In the genomic region with DNA sequence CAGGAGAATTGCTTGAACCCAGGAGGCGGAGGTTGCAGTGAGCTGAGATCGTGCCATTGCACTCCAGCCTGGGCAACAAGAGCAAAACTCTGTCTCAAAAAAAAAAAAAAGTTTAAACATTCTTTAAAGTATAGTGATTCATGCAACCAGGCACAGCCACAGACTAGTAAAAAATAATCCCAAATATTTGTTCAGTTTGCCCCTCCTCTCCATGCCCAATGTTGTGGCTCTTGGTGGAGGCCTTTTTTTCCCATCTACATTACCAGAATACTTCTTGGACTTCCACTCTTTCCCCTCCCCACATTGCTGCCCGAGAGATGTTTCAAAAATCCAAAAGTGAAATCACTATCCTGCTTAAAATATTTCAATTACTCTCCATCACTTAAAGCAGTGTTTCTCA, we compare ENCODE assay signal across 16 cellular contexts. TPM values are rescaled to one million over a fixed set of nuclear protein-coding genes. Genes with fewer than 3 reads are reported as not detected.
DNase-seq lines count a peak whose midpoint lies in the region; ATAC-seq lines count a peak whose summit lies in the region.
"Had no signal": no experiment of that assay in that cellular context is flagged by ENCODE, and none has a peak within 500 bp of the region (broad histone marks: within the 10 kb centered on the region; RNA-seq: fewer than 3 reads in every experiment).

No MANE protein-coding gene starts in this region.

- no peaks in the 10 kb centered on the region for H3K36me3 ChIP-seq in MG63

- H3K36me3 Mint-ChIP-seq in stimulated activated naive CD8-positive, alpha-beta T cell treated with anti-CD3 and anti-CD28 coated beads, Interleukin-15, Interleukin-2, amounts not matched to agents 100 ng/mL and 50 ng/mL, for 24 hours (ENCODE audit: low read depth), result no peaks in the 10 kb centered on the region
- H3K36me3 Mint-ChIP-seq in stimulated activated naive B cell treated with anti-CD40 and anti-IgM and Interleukin-4, amounts not matched to agents 10 μg/mL and 1 μg/mL and 100 μg/mL, for 72 hours, result peaks cover 7 to 8% of the 10 kb centered on the region in 2 donors
- H3K36me3 Mint-ChIP-seq in activated naive CD4-positive, alpha-beta T cell treated with anti-CD3 and anti-CD28 coated beads, Interleukin-2, amount 10 ng/mL, durations not matched to agents 7 days and 5 days, result peaks cover 30% of the 10 kb centered on the region

- no peak for ATAC-seq in stimulated activated naive CD8-positive, alpha-beta T cell treated with anti-CD3 and anti-CD28 coated beads, Interleukin-15, Interleukin-2, amounts not matched to agents 100 U/mL and 50 U/mL, for 24 hours
- no peak for ATAC-seq in stimulated activated naive B cell treated with anti-CD40 and anti-IgM and Interleukin-4, amounts not matched to agents 10 μg/mL and 1 μg/mL and 100 μg/mL, for 72 hours (replicated peaks)
- ATAC-seq in HG03442 (IDR thresholded peaks at IDR 0.05; ENCODE audit: unreplicated experiment), result no peak
- ATAC-seq: SK-N-SH treated with all-trans-retinoic acid at 6 μM for 48 hours had no signal

- H3K9me3 ChIP-seq in MG63, result no peaks in the 10 kb centered on the region

- DNase-seq in stimulated activated naive CD8-positive, alpha-beta T cell treated with anti-CD3 and anti-CD28 coated beads, Interleukin-15, Interleukin-2, amounts not matched to agents 100 U/mL and 50 U/mL, for 24 hours, result no peak
- DNase-seq in MG63 (peak; percentile 6), epithelial cell of prostate (ENCODE audit: low read depth, low spot score) (no peak), SIG-M5 treated with dmso at 0.1 percent for 504 hours (lab: John Stamatoyannopoulos, UW; ENCODE audit: unreplicated experiment) (no peak)
- no peak for DNase-seq in stimulated activated naive B cell treated with anti-CD40 and anti-IgM and Interleukin-4, amounts not matched to agents 10 μg/mL and 1 μg/mL and 100 μg/mL, for 72 hours
- DNase-seq in activated naive CD4-positive, alpha-beta T cell treated with anti-CD3 and anti-CD28 coated beads, Interleukin-2, amount 10 ng/mL, durations not matched to agents 7 days and 5 days, result no peak
- DNase-seq: 8988T; Calu3; CD4-positive, CD25-positive, alpha-beta regulatory T cell; DMS79; H9; NCI-H146; NCI-H446 had no signal

- H3K9me3 Mint-ChIP-seq in stimulated activated naive CD8-positive, alpha-beta T cell treated with anti-CD3 and anti-CD28 coated beads, Interleukin-15, Interleukin-2, amounts not matched to agents 100 ng/mL and 50 ng/mL, for 24 hours, result no peaks in the 10 kb centered on the region
- no peaks in the 10 kb centered on the region for H3K9me3 Mint-ChIP-seq in stimulated activated naive B cell treated with anti-CD40 and anti-IgM and Interleukin-4, amounts not matched to agents 10 μg/mL and 1 μg/mL and 100 μg/mL, for 72 hours
- no peaks in the 10 kb centered on the region for H3K9me3 Mint-ChIP-seq in activated naive CD4-positive, alpha-beta T cell treated with anti-CD3 and anti-CD28 coated beads, Interleukin-2, amount 10 ng/mL, durations not matched to agents 7 days and 5 days
- H3K9me3 Mint-ChIP-seq: H9 had no signal

- no peaks in the 10 kb centered on the region for H3K27me3 ChIP-seq in MG63

- H3K27ac ChIP-seq in epithelial cell of prostate, result peak overlapping the region; percentile 95

- H3K4me1 Mint-ChIP-seq in stimulated activated naive CD8-positive, alpha-beta T cell treated with anti-CD3 and anti-CD28 coated beads, Interleukin-15, Interleukin-2, amounts not matched to agents 100 ng/mL and 50 ng/mL, for 24 hours (ENCODE audit: low read depth), result peaks cover 67% of the 10 kb centered on the region
- peaks cover 57 to 90% of the 10 kb centered on the region in 2 donors for H3K4me1 Mint-ChIP-seq in stimulated activated naive B cell treated with anti-CD40 and anti-IgM and Interleukin-4, amounts not matched to agents 10 μg/mL and 1 μg/mL and 100 μg/mL, for 72 hours
- H3K4me1 Mint-ChIP-seq in activated naive CD4-positive, alpha-beta T cell treated with anti-CD3 and anti-CD28 coated beads, Interleukin-2, amount 10 ng/mL, durations not matched to agents 7 days and 5 days, result peaks cover 47% of the 10 kb centered on the region

- no peak overlapping the region for H3K4me3 Mint-ChIP-seq in stimulated activated naive CD8-positive, alpha-beta T cell treated with anti-CD3 and anti-CD28 coated beads, Interleukin-15, Interleukin-2, amounts not matched to agents 100 ng/mL and 50 ng/mL, for 24 hours
- H3K4me3 Mint-ChIP-seq in stimulated activated naive B cell treated with anti-CD40 and anti-IgM and Interleukin-4, amounts not matched to agents 10 μg/mL and 1 μg/mL and 100 μg/mL, for 72 hours, result peak overlapping the region in 1 of 2 donors; percentile 44
- H3K4me3 Mint-ChIP-seq in activated naive CD4-positive, alpha-beta T cell treated with anti-CD3 and anti-CD28 coated beads, Interleukin-2, amount 10 ng/mL, durations not matched to agents 7 days and 5 days, result no peak overlapping the region
- H3K4me3 Mint-ChIP-seq: H9 had no signal

- CTCF ChIA-PET in activated naive CD4-positive, alpha-beta T cell treated with anti-CD3 and anti-CD28 coated beads, Interleukin-2, amount 10 ng/mL, durations not matched to agents 7 days and 5 days (lab: Charles Lee), result interaction anchor here (1.4 kb wide), 1 partner anchor 136 kb away, joined by 4 read pairs; no protein-coding TSS in a partner anchor

- peak overlapping the region; percentile 75 for H3K27ac Mint-ChIP-seq in stimulated activated naive CD8-positive, alpha-beta T cell treated with anti-CD3 and anti-CD28 coated beads, Interleukin-15, Interleukin-2, amounts not matched to agents 100 ng/mL and 50 ng/mL, for 24 hours
- peak overlapping the region; percentile 71 for H3K27ac Mint-ChIP-seq in stimulated activated naive B cell treated with anti-CD40 and anti-IgM and Interleukin-4, amounts not matched to agents 10 μg/mL and 1 μg/mL and 100 μg/mL, for 72 hours
- no peak overlapping the region for H3K27ac Mint-ChIP-seq in activated naive CD4-positive, alpha-beta T cell treated with anti-CD3 and anti-CD28 coated beads, Interleukin-2, amount 10 ng/mL, durations not matched to agents 7 days and 5 days
- H3K27ac Mint-ChIP-seq: CD4-positive, CD25-positive, alpha-beta regulatory T cell; H9 had no signal

- H3K27me3 Mint-ChIP-seq in stimulated activated naive CD8-positive, alpha-beta T cell treated with anti-CD3 and anti-CD28 coated beads, Interleukin-15, Interleukin-2, amounts not matched to agents 100 ng/mL and 50 ng/mL, for 24 hours, result no peaks in the 10 kb centered on the region
- no peaks in the 10 kb centered on the region for H3K27me3 Mint-ChIP-seq in stimulated activated naive B cell treated with anti-CD40 and anti-IgM and Interleukin-4, amounts not matched to agents 10 μg/mL and 1 μg/mL and 100 μg/mL, for 72 hours
- H3K27me3 Mint-ChIP-seq in activated naive CD4-positive, alpha-beta T cell treated with anti-CD3 and anti-CD28 coated beads, Interleukin-2, amount 10 ng/mL, durations not matched to agents 7 days and 5 days, result no peaks in the 10 kb centered on the region

- H3K4me3 ChIP-seq in MG63, result no peak overlapping the region

RNA-seq across cellular contexts. Expression of a gene that starts 5.1 kb away (rescaled TPM):
- 18.1 and 24.6 TPM in 2 replicates for total RNA-seq in MG63 (2014; rRNA removed; shearing (Covaris generic); ENCODE audit: low replicate concordance)

RNA-seq across cellular contexts. Expression of a gene that starts 37.3 kb away (rescaled TPM):
- total RNA-seq in MG63 (2014; rRNA removed; shearing (Covaris generic); ENCODE audit: low replicate concordance), result 6.2 and 10.5 TPM in 2 replicates
- total RNA-seq: Calu3 had no signal
